Comparison of ENCODE assay signal across 37 cellular contexts in genomic region chr7:95309951-95310350, GRCh38. TPM values are rescaled to one million over a fixed set of nuclear protein-coding genes. Genes with fewer than 3 reads are reported as not detected.
"Had no signal": no experiment of that assay in that cellular context is flagged by ENCODE, and none has a peak within 500 bp of the region (broad histone marks: within the 10 kb centered on the region; RNA-seq: fewer than 3 reads in every experiment).

No MANE protein-coding gene starts in this region.

- ATAC-seq: activated CD8-positive, alpha-beta T cell treated with anti-CD3 and anti-CD28 coated beads for 36 hours; activated naive CD4-positive, alpha-beta T cell treated with anti-CD3 and anti-CD28 coated beads, Interleukin-2, amount 50 U/mL, for 72 hours; activated T-cell treated with anti-CD3 and anti-CD28 coated beads, Interleukin-2, amount 50 U/mL, for 4 hours; activated T-cell treated with anti-CD3 and anti-CD28 coated beads, Interleukin-2, amount 50 U/mL, for 72 hours; activated T-helper 17 cell treated with anti-CD3 and anti-CD28 coated beads, Interleukin-2, amount 50 U/mL, for 72 hours; body of pancreas had no signal

- H3K9me3 ChIP-seq: adrenal gland, body of pancreas, breast epithelium had no signal

- H3K4me3 ChIP-seq: adrenal gland, body of pancreas, breast epithelium had no signal

- DNase-seq: activated B cell treated with CpG ODN at 0.5 μM for 24 hours; activated CD4-positive, alpha-beta memory T cell treated with anti-CD3 and anti-CD28 coated beads for 36 hours; activated CD4-positive, alpha-beta T cell treated with anti-CD3 and anti-CD28 coated beads for 4 hours; activated CD4-positive, alpha-beta T cell treated with anti-CD3 and anti-CD28 coated beads, Interleukin-2, amount 10 ng/mL, durations not matched to agents 24 days and 14 days; activated CD4-positive, alpha-beta T cell treated with anti-CD3 and anti-CD28 coated beads, Interleukin-2, amount 50 U/mL, for 1 hour; activated CD4-positive, alpha-beta T cell treated with anti-CD3 and anti-CD28 coated beads, Interleukin-2, amount 50 U/mL, for 4 hours; activated CD4-positive, CD25-positive, alpha-beta regulatory T cell treated with anti-CD3 and anti-CD28 coated beads, Interleukin-2, amount 50 U/mL, for 72 hours; activated CD8-positive, alpha-beta memory T cell treated with anti-CD3 and anti-CD28 coated beads, Interleukin-2, amount 50 U/mL, for 4 hours; activated CD8-positive, alpha-beta T cell treated with anti-CD3 and anti-CD28 coated beads for 36 hours; activated effector memory CD4-positive, alpha-beta T cell treated with anti-CD3 and anti-CD28 coated beads, Interleukin-2, amount 50 U/mL, for 16 hours; activated gamma-delta T cell treated with Interleukin-2 at 50 U/mL for 16 hours; activated naive CD4-positive, alpha-beta T cell; activated naive CD4-positive, alpha-beta T cell treated with anti-CD3 and anti-CD28 coated beads for 36 hours; activated naive CD4-positive, alpha-beta T cell treated with anti-CD3 and anti-CD28 coated beads, Interleukin-2, amount 50 U/mL, for 16 hours; activated naive CD8-positive, alpha-beta T cell treated with anti-CD3 and anti-CD28 coated beads for 36 hours; activated T-cell treated with anti-CD3 and anti-CD28 coated beads for 4 hours; activated T-cell treated with anti-CD3 and anti-CD28 coated beads, Interleukin-2, amount 50 U/mL, for 1 hour; activated T-cell treated with anti-CD3 and anti-CD28 coated beads, Interleukin-2, amount 50 U/mL, for 4 hours; activated T-cell treated with anti-CD3 and anti-CD28 coated beads, Interleukin-2, amount 50 U/mL, for 72 hours; adrenal gland; amniotic stem cell; aorta; body of pancreas; brain microvascular endothelial cell; central memory CD4-positive, alpha-beta T cell; T-helper 2 cell; T-helper 9 cell had no signal

- H3K36me3 ChIP-seq: adrenal gland, brain microvascular endothelial cell, breast epithelium had no signal

- H3K27me3 ChIP-seq: adrenal gland, body of pancreas, brain microvascular endothelial cell, breast epithelium had no signal

- FAIRE-seq: astrocyte, TTC549 had no signal

- H3K4me1 ChIP-seq: body of pancreas, breast epithelium had no signal

- H3K27ac ChIP-seq: body of pancreas, brain microvascular endothelial cell, breast epithelium, VCaP had no signal

RNA-seq across cellular contexts. Expression of gene PON1, which starts 14.4 kb away (rescaled TPM):
- total RNA-seq: activated B cell treated with CpG ODN at 0.5 μM for 24 hours; activated CD4-positive, alpha-beta memory T cell treated with anti-CD3 and anti-CD28 coated beads for 36 hours; activated CD4-positive, alpha-beta T cell treated with anti-CD3 and anti-CD28 coated beads, Interleukin-2, amount 10 ng/mL, durations not matched to agents 24 days and 14 days; activated CD8-positive, alpha-beta memory T cell treated with anti-CD3 and anti-CD28 coated beads for 36 hours; activated CD8-positive, alpha-beta T cell treated with anti-CD3 and anti-CD28 coated beads for 36 hours; activated naive CD4-positive, alpha-beta T cell treated with anti-CD3 and anti-CD28 coated beads for 36 hours; activated naive CD4-positive, alpha-beta T cell treated with anti-CD3 and anti-CD28 coated beads, Interleukin-2, amount 50 U/mL, for 72 hours; activated naive CD8-positive, alpha-beta T cell treated with anti-CD3 and anti-CD28 coated beads for 36 hours; activated T-helper 1 cell treated with anti-CD3 and anti-CD28 coated beads, Interleukin-12 subunit alpha, Interleukin-12 subunit beta, Interleukin-2, Interleukin-4 antibody, amounts not matched to agents 30 ng/mL and 10 ng/mL and 1 ng/mL, durations not matched to agents 14 hours and 24 hours and 36 hours; activated T-helper 17 cell treated with anti-CD3 and anti-CD28 coated beads, Interleukin-2, amount 50 U/mL, for 72 hours; aorta; cardiac septum; cerebellum had no signal
- polyA plus RNA-seq: aorta had no signal
